25 cellular contexts compared by ENCODE assay signal in genomic region chr2:10592652-10593051, GRCh38.
A peak's percentile ranks its signal among the peaks of the same experiment; 100 is the strongest.
DNase-seq lines count a peak whose midpoint lies in the region; ATAC-seq, FAIRE-seq and TF ChIP-seq lines count a peak whose summit lies in the region.
"Had no signal": no experiment of that assay in that cellular context is flagged by ENCODE, and none has a peak within 500 bp of the region (broad histone marks: within the 10 kb centered on the region; RNA-seq: fewer than 3 reads in every experiment).

No MANE protein-coding gene starts in this region.

- peak overlapping the region; percentile 75 for H3K27ac ChIP-seq in C4-2B
- no peak overlapping the region for H3K27ac ChIP-seq in kidney (ENCODE audit: low read depth in 2 of 2, low read length in 2 of 2)
- no peak overlapping the region for H3K27ac ChIP-seq in coronary artery
- H3K27ac ChIP-seq: 22Rv1, BLaER1, GM23248 had no signal

- no peak for ATAC-seq in T-helper 17 cell

- TF ChIP-seq CTCF in C4-2B (conservative IDR thresholded peaks at IDR 0.05): no peak; the same call in 1 of the 2 replicates
- TF ChIP-seq CTCF in LNCaP clone FGC (IDR thresholded peaks at IDR 0.05; ENCODE audit: control insufficient read depth, extremely low read depth, insufficient read depth): no peak
- no peak for TF ChIP-seq CTCF in fibroblast of villous mesenchyme (IDR thresholded peaks at IDR 0.05; ENCODE audit: insufficient read depth, low read depth, low read length)
- TF ChIP-seq CTCF in kidney (IDR thresholded peaks at IDR 0.05; ENCODE audit: borderline replicate concordance, extremely low read depth, insufficient read depth): no peak
- TF ChIP-seq CTCF in coronary artery (IDR thresholded peaks at IDR 0.05): no peak

- no peaks in the 10 kb centered on the region for H3K27me3 Mint-ChIP-seq in T-helper 17 cell
- H3K27me3 Mint-ChIP-seq: B cell; CD4-positive, alpha-beta T cell; CD8-positive, alpha-beta memory T cell had no signal

- H3K36me3 ChIP-seq in kidney (ENCODE audit: control insufficient read depth in 1 of 2, insufficient read depth in 2 of 2, low read length in 2 of 2): peaks cover 0 to 9% of the 10 kb centered on the region in 2 donors

- peak overlapping the region; percentile 47 for H3K27ac Mint-ChIP-seq in T-helper 17 cell
- H3K27ac Mint-ChIP-seq: B cell; CD4-positive, alpha-beta T cell had no signal

- H3K9ac ChIP-seq in kidney (ENCODE audit: low read length in 2 of 2): no peak overlapping the region
- H3K9ac ChIP-seq: BLaER1, GM23248 had no signal

- intact Hi-C loops in kidney (cut with DNase I): no loop called here

- H3K9me3 ChIP-seq in T-helper 17 cell (ENCODE audit: control insufficient read depth, low read length, poor library complexity, severe bottlenecking) (no peaks in the 10 kb centered on the region), kidney (ENCODE audit: control insufficient read depth in 1 of 2, low read length in 2 of 2) (no peaks in the 10 kb centered on the region)

- H3K4me1 ChIP-seq in kidney (ENCODE audit: control insufficient read depth in 1 of 2, insufficient read depth in 1 of 2, low read depth in 1 of 2, low read length in 2 of 2): peaks cover 0 to 5% of the 10 kb centered on the region in 2 donors

- H3K4me1 Mint-ChIP-seq in T-helper 17 cell: peaks cover 10% of the 10 kb centered on the region
- H3K4me1 Mint-ChIP-seq: B cell had no signal

- peaks cover 14% of the 10 kb centered on the region for H3K36me3 Mint-ChIP-seq in T-helper 17 cell (ENCODE audit: low read depth)

- no peak for FAIRE-seq in kidney (lab: Jason Lieb, UNC)
- FAIRE-seq: A204.1, D721Med, GM12891, GM18507, H1 had no signal

- H3K4me3 ChIP-seq in LNCaP clone FGC (ENCODE audit: low read depth, low read length): no peak overlapping the region
- H3K4me3 ChIP-seq in fibroblast of villous mesenchyme (ENCODE audit: low read depth, low read length): no peak overlapping the region
- no peak overlapping the region for H3K4me3 ChIP-seq in kidney (ENCODE audit: low read length in 2 of 2)
- no peak overlapping the region for H3K4me3 ChIP-seq in coronary artery
- H3K4me3 ChIP-seq: BLaER1, GM23248 had no signal

- no peak overlapping the region for H3K4me3 Mint-ChIP-seq in T-helper 17 cell
- H3K4me3 Mint-ChIP-seq: B cell; CD14-positive monocyte; CD4-positive, alpha-beta T cell; CD8-positive, alpha-beta memory T cell had no signal

- peak; percentile 46 for DNase-seq in LNCaP clone FGC (ENCODE audit: low read depth)
- DNase-seq in T-helper 17 cell: no peak
- peak; percentile 20 for DNase-seq in fibroblast of villous mesenchyme (ENCODE audit: low read depth)
- DNase-seq in kidney: no peak
- DNase-seq in NOMO-1 treated with DMSO at 0.1 percent for 48 hours (lab: John Stamatoyannopoulos, UW; ENCODE audit: unreplicated experiment): no peak
- no peak for DNase-seq in NCI-H510A treated with DMSO at 0.1 percent for 48 hours (lab: John Stamatoyannopoulos, UW)
- DNase-seq in coronary artery (ENCODE audit: low spot score): no peak
- DNase-seq: CD4-positive, alpha-beta T cell; CD8-positive, alpha-beta memory T cell; DMS 273 treated with DMSO at 0.1 percent for 48 hours; DMS79; GF-D8; GM23248; H7; HCEC 1CT had no signal

Comparison
In these comparisons a context has a peak if more than half of its experiments do, and no peak if none do; other contexts are left out.
1. DNase-seq: peak in LNCaP clone FGC (single experiment) and fibroblast of villous mesenchyme (single experiment); none in T-helper 17 cell (0 of 3), kidney (single experiment), NOMO-1 treated with DMSO at 0.1 percent for 48 hours (single experiment), NCI-H510A treated with DMSO at 0.1 percent for 48 hours (single experiment) and coronary artery (single experiment).